28 cellular contexts compared by ENCODE assay signal in genomic region chr12:113939867-113940266, GRCh38.
"Had no signal": no experiment of that assay in that cellular context is flagged by ENCODE, and none has a peak within 500 bp of the region (broad histone marks: within the 10 kb centered on the region; RNA-seq: fewer than 3 reads in every experiment).

No MANE protein-coding gene starts in this region.

- H3K4me2 ChIP-seq: hepatocyte, smooth muscle cell had no signal

- H3K27me3 Mint-ChIP-seq: memory B cell; progenitor cell of endocrine pancreas; stimulated activated naive CD8-positive, alpha-beta T cell treated with anti-CD3 and anti-CD28 coated beads, Interleukin-15, amount 100 ng/mL, for 72 hours had no signal

- H3K27ac Mint-ChIP-seq: memory B cell, nephron, progenitor cell of endocrine pancreas had no signal

- H3K4me1 Mint-ChIP-seq: memory B cell; nephron; stimulated activated naive CD8-positive, alpha-beta T cell treated with anti-CD3 and anti-CD28 coated beads, Interleukin-15, amount 100 ng/mL, for 72 hours had no signal

- H3K9ac ChIP-seq: parathyroid adenoma had no signal

- H3K9me3 Mint-ChIP-seq: endodermal cell; memory B cell; nephron; stimulated activated naive CD8-positive, alpha-beta T cell treated with anti-CD3 and anti-CD28 coated beads, Interleukin-15, amount 100 ng/mL, for 72 hours had no signal

- H3K4me3 Mint-ChIP-seq: endodermal cell; memory B cell; nephron; stimulated activated naive CD8-positive, alpha-beta T cell treated with anti-CD3 and anti-CD28 coated beads, Interleukin-15, amount 100 ng/mL, for 72 hours had no signal

- ATAC-seq: esophagus mucosa; gastrocnemius medialis; left lobe of liver; sciatic nerve; stimulated activated naive CD8-positive, alpha-beta T cell treated with anti-CD3 and anti-CD28 coated beads, Interleukin-15, amount 100 ng/mL, for 72 hours had no signal

- H3K4me1 ChIP-seq: gastrocnemius medialis, parathyroid adenoma, suprapubic skin, transverse colon, upper lobe of right lung, uterus had no signal

- H3K9me3 ChIP-seq: gastrocnemius medialis, neutrophil, suprapubic skin, transverse colon, upper lobe of right lung, uterus had no signal

- H3K27me3 ChIP-seq: dorsolateral prefrontal cortex, gastrocnemius medialis, hepatocyte, neutrophil, suprapubic skin, transverse colon, upper lobe of right lung, uterus had no signal

- H2AFZ ChIP-seq: hepatocyte, parathyroid adenoma had no signal

- DNase-seq: dorsolateral prefrontal cortex; effector CD8-positive, alpha-beta T cell; foreskin fibroblast; gastrocnemius medialis; kidney; stimulated activated CD4-positive, alpha-beta T cell treated with anti-CD3 and anti-CD28 coated beads, Interleukin-12 subunit alpha, Interleukin-12 subunit beta, amount 100 ng/mL, for 4 hours; stimulated activated CD4-positive, alpha-beta T cell treated with anti-CD3 and anti-CD28 coated beads, Interleukin-1b, Interleukin-23, amount 100 ng/mL, for 48 hours; stimulated activated CD4-positive, alpha-beta T cell treated with anti-CD3 and anti-CD28 coated beads, Interleukin-4, amount 100 ng/mL, for 1 hour; stimulated activated CD8-positive, alpha-beta memory T cell treated with anti-CD3 and anti-CD28 coated beads, Interleukin-4, amount 100 ng/mL, for 48 hours; stimulated activated naive CD4-positive, alpha-beta T cell; stimulated activated naive CD8-positive, alpha-beta T cell treated with anti-CD3 and anti-CD28 coated beads, Interleukin-15, amount 100 ng/mL, for 72 hours; transverse colon; upper lobe of right lung; uterus had no signal

- H3K27ac ChIP-seq: dorsolateral prefrontal cortex, epithelial cell of prostate, gastrocnemius medialis, hepatocyte, neutrophil, parathyroid adenoma, suprapubic skin, transverse colon, upper lobe of right lung, uterus had no signal

- H3K79me2 ChIP-seq: hepatocyte, parathyroid adenoma had no signal

- H3K4me3 ChIP-seq: dorsolateral prefrontal cortex, gastrocnemius medialis, hepatocyte, lung, smooth muscle cell, suprapubic skin, transverse colon, upper lobe of right lung, uterus had no signal

- H3K36me3 ChIP-seq: uterus had no signal
